ENCODE assay signal across 10 cellular contexts in the genomic region with DNA sequence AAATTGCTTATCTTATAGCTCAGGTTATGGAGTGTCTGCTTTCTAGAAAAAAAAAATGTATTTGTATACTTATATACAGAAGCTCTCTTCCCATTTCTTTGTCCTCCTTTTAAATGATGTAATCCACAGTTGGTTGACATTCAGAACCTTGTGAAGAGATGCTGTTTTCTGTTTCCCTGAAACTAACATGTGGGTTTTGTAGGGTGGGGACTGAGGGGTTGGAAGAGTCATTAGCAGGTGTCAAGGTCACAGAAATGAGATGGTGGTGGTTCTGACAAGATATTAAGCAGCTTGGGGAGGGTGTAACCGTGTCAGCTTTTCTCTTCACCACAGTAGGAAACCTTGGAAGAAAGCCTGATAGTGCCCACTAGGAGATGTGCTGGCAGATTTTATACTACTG. TPM values are rescaled to one million over a fixed set of nuclear protein-coding genes. Genes with fewer than 3 reads are reported as not detected.
DNase-seq lines count a peak whose midpoint lies in the region; FAIRE-seq and TF ChIP-seq lines count a peak whose summit lies in the region.
"Had no signal": no experiment of that assay in that cellular context is flagged by ENCODE, and none has a peak within 500 bp of the region (broad histone marks: within the 10 kb centered on the region; RNA-seq: fewer than 3 reads in every experiment).

No MANE protein-coding gene starts in this region.

- H3K9me2 ChIP-seq in MM.1S (replicated peaks; ENCODE audit: insufficient read depth, low read length) = no peaks in the 10 kb centered on the region

- H3K27ac Mint-ChIP-seq in astrocyte (ENCODE audit: unreplicated experiment) = no peak overlapping the region

- H3K9ac ChIP-seq in MM.1S (ENCODE audit: low read length) = peak overlapping the region; percentile 94
- no peak overlapping the region for H3K9ac ChIP-seq in astrocyte (ENCODE audit: low read length)

- peaks cover 41% of the 10 kb centered on the region for H3F3A ChIP-seq in MM.1S (ENCODE audit: insufficient read depth, low read length)

- no peak overlapping the region for H2AFZ ChIP-seq in MM.1S (ENCODE audit: low read length)
- no peak overlapping the region for H2AFZ ChIP-seq in astrocyte (ENCODE audit: low read depth, low read length)

- 32 to 54% (median 39%) methylated on average over 1 of the region's 1 CpG for WGBS in spleen, 5 donors
- WGBS in small intestine, 3 donors = 53 to 67% (median 63%) methylated on average over 1 of the region's 1 CpG

- H3K4me1 ChIP-seq in MM.1S (ENCODE audit: low read length) (peaks cover 57% of the 10 kb centered on the region), astrocyte (ENCODE audit: insufficient read depth, low read length) (peaks cover 14% of the 10 kb centered on the region), spleen (peaks cover 36 to 89% (median 75%) of the 10 kb centered on the region in 6 donors), small intestine (ENCODE audit: control insufficient read depth in 2 of 2, insufficient read depth in 1 of 2, low read depth in 1 of 2, low read length in 1 of 2) (peaks cover 4 to 5% of the 10 kb centered on the region in 2 donors)

- peaks cover 31% of the 10 kb centered on the region for H3K4me1 Mint-ChIP-seq in astrocyte (ENCODE audit: low read depth, unreplicated experiment)

- H3K27ac ChIP-seq in MM.1S (ENCODE audit: low read length) = peak overlapping the region; percentile 92
- no peak overlapping the region for H3K27ac ChIP-seq in astrocyte (ENCODE audit: low read depth, low read length)
- H3K27ac ChIP-seq in spleen = peak overlapping the region in 6 of 8 donors; percentile 39 to 100 (median 99)
- peak overlapping the region in 1 of 2 donors; percentile 35 for H3K27ac ChIP-seq in small intestine (ENCODE audit: low read depth in 1 of 2, low read length in 1 of 2)

- TF ChIP-seq CTCF in MM.1S (IDR thresholded peaks at IDR 0.05; ENCODE audit: low read length) = no peak
- TF ChIP-seq CTCF in astrocyte (IDR thresholded peaks at IDR 0.05; ENCODE audit: insufficient read depth, low read depth, low read length) = no peak
- no peak for TF ChIP-seq CTCF in spleen (IDR thresholded peaks at IDR 0.05 in 8 of 11, conservative IDR thresholded peaks at IDR 0.05 in 3 of 11)
- no peak for TF ChIP-seq CTCF in D721Med (IDR thresholded peaks at IDR 0.05; ENCODE audit: insufficient read depth, missing control alignments)

- intact Hi-C loops in spleen (cut with DNase I; ENCODE audit: low total_unique reads) = no loop called here

- DNase-seq in activated T-cell treated with anti-CD3 and anti-CD28 coated beads for 24 hours (ENCODE audit: low read depth) = peak; percentile 33
- DNase-seq in activated T-cell treated with anti-CD3 and anti-CD28 coated beads for 4 hours = no peak
- peak; percentile 77 for DNase-seq in MM.1S
- no peak for DNase-seq in astrocyte (ENCODE audit: low read depth)
- no peak for DNase-seq in spleen
- DNase-seq in A172 (ENCODE audit: low spot score) = no peak
- no peak for DNase-seq in small intestine
- no peak for DNase-seq in D721Med (ENCODE audit: insufficient read length, low spot score)
- DNase-seq: activated gamma-delta T cell treated with Interleukin-2 at 50 U/mL for 16 hours, BE2C had no signal

- TF ChIP-seq POLR2A in spleen (IDR thresholded peaks at IDR 0.05) = no peak

- peak overlapping the region; percentile 93 for H3K4me2 ChIP-seq in MM.1S (ENCODE audit: low read depth, low read length)
- H3K4me2 ChIP-seq in astrocyte (ENCODE audit: low read length) = no peak overlapping the region

- H3K36me3 ChIP-seq in MM.1S (replicated peaks; ENCODE audit: insufficient read depth, low read length) = peaks cover 7% of the 10 kb centered on the region; the same call in 1 of the 2 replicates
- no peaks in the 10 kb centered on the region for H3K36me3 ChIP-seq in astrocyte (ENCODE audit: insufficient read depth, low read length)
- no peaks in the 10 kb centered on the region for H3K36me3 ChIP-seq in spleen
- H3K36me3 ChIP-seq in small intestine (ENCODE audit: control insufficient read depth in 2 of 2, insufficient read depth in 2 of 2, low read length in 2 of 2) = no peaks in the 10 kb centered on the region

- peaks cover 3% of the 10 kb centered on the region for H3K36me3 Mint-ChIP-seq in astrocyte (ENCODE audit: low read depth, unreplicated experiment)

- H4K20me1 ChIP-seq in MM.1S (ENCODE audit: insufficient read depth, low read length) = no peaks in the 10 kb centered on the region
- peaks cover 61% of the 10 kb centered on the region for H4K20me1 ChIP-seq in astrocyte (ENCODE audit: insufficient read depth, low read length)

- no peaks in the 10 kb centered on the region for H3K27me3 ChIP-seq in MM.1S (replicated peaks; ENCODE audit: insufficient read depth, low read length)
- H3K27me3 ChIP-seq in astrocyte (ENCODE audit: insufficient read depth, low read length) = no peaks in the 10 kb centered on the region
- no peaks in the 10 kb centered on the region for H3K27me3 ChIP-seq in spleen (replicated peaks in 1 of 7)
- H3K27me3 ChIP-seq in small intestine (ENCODE audit: control insufficient read depth in 2 of 2, insufficient read depth in 2 of 2, low read length in 2 of 2) = no peaks in the 10 kb centered on the region
- H3K27me3 ChIP-seq: BE2C had no signal

- no peaks in the 10 kb centered on the region for H3K27me3 Mint-ChIP-seq in astrocyte (ENCODE audit: low read depth, unreplicated experiment)

- no peaks in the 10 kb centered on the region for H3K9me3 ChIP-seq in MM.1S (replicated peaks; ENCODE audit: insufficient read depth, low read length)
- H3K9me3 ChIP-seq in astrocyte (ENCODE audit: insufficient read depth, low read depth, low read length) = no peaks in the 10 kb centered on the region
- no peaks in the 10 kb centered on the region for H3K9me3 ChIP-seq in spleen
- no peaks in the 10 kb centered on the region for H3K9me3 ChIP-seq in small intestine (ENCODE audit: control insufficient read depth, low read depth)
- H3K9me3 ChIP-seq: BE2C had no signal

- H3K4me3 ChIP-seq in MM.1S (ENCODE audit: low read length) = peak overlapping the region; percentile 68; the same call in 1 of the 2 replicates
- no peak overlapping the region for H3K4me3 ChIP-seq in astrocyte (ENCODE audit: insufficient read depth, low read depth, low read length)
- no peak overlapping the region for H3K4me3 ChIP-seq in spleen
- no peak overlapping the region for H3K4me3 ChIP-seq in small intestine (ENCODE audit: low read depth in 1 of 2, low read length in 2 of 2)

- peak overlapping the region; percentile 36 for H3K4me3 Mint-ChIP-seq in astrocyte (ENCODE audit: unreplicated experiment)

- peaks cover 68% of the 10 kb centered on the region for H3K79me2 ChIP-seq in MM.1S (ENCODE audit: low read length)
- H3K79me2 ChIP-seq in astrocyte (ENCODE audit: insufficient read depth, low read length) = peaks cover 67% of the 10 kb centered on the region

- FAIRE-seq in astrocyte (lab: Jason Lieb, UNC) (no peak), small intestine (lab: Jason Lieb, UNC) (no peak), D721Med (lab: Jason Lieb, UNC) (no peak)

- peaks cover under 1% of the 10 kb centered on the region for H3K9me3 Mint-ChIP-seq in astrocyte (ENCODE audit: unreplicated experiment)

RNA-seq across cellular contexts. Expression of gene RASA2, which starts 2.4 kb away (rescaled TPM):
- total RNA-seq in astrocyte = 14.3 and 19.0 TPM in 2 replicates
- 10 to 100 TPM; 37.5 to 90.6 (median 52.8) TPM for total RNA-seq in spleen
- polyA plus RNA-seq in spleen = 10 to 100 TPM in 2 of 3 donors, 1 to 10 TPM in 1; 9.4 to 11.5 (median 10.8) TPM
- 16.0 and 16.4 TPM in 2 replicates for total RNA-seq in A172 (2014; rRNA removed; shearing (Covaris generic))
- 1 to 10 TPM; 3.8 to 4.9 (median 3.9) TPM for polyA plus RNA-seq in small intestine

Comparison
In these comparisons a context has a peak if more than half of its experiments do, and no peak if none do; other contexts are left out.
1. DNase-seq: peak in activated T-cell treated with anti-CD3 and anti-CD28 coated beads for 24 hours (single experiment) and MM.1S (single experiment); none in activated T-cell treated with anti-CD3 and anti-CD28 coated beads for 4 hours (single experiment), astrocyte (single experiment), spleen (single experiment), A172 (single experiment), small intestine (single experiment) and D721Med (single experiment).